ENCODE assay signal across 9 cellular contexts in the genomic region with DNA sequence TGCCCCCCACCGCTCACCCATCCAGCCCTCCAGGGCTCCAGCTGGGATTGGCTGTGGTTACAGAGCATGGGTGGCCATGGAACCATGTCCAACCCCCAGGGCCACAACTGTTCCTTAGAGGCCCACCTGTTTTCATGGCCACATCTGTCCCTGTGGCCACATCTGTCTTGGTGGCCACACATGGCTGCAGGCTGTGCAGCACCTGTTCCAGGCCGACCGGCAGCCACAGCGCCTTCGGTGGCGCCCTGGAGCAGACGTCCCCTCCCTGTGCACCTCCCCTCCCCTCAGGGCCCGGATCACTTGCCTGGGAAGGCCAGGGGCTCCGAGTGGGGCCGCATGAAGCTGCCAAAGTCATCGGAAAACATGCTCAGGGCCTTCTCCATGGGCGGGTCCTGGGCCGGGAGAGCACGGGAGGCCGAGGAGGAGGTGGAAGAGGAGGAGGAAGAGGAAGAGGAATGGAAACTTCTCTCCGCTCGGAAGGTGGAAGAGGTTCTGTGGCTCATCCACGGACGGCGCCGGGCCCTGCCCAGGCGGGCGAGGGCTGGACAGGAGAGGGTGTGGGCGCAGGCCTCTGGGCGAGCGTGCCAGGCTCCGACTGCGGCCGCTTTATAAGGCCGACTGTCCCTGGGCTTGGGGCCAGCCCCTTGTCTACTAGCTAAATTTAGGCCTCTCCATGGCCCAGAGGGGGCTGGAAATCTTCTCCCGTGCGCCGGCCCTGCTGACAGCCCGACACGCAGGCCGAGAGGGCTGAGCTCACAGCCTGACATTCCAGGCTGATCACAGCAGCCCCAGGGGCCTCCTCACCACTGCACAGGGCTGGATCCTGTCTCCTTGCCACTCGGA. TPM values are rescaled to one million over a fixed set of nuclear protein-coding genes. Genes with fewer than 3 reads are reported as not detected.
DNase-seq lines count a peak whose midpoint lies in the region; ATAC-seq and TF ChIP-seq lines count a peak whose summit lies in the region.
"Had no signal": no experiment of that assay in that cellular context is flagged by ENCODE, and none has a peak within 500 bp of the region (broad histone marks: within the 10 kb centered on the region; RNA-seq: fewer than 3 reads in every experiment).

TSS of gene HSPB7 (minus strand) at position 583 of the 843 bp plus-strand sequence. CDS start at position 503, 80 bp downstream.

- no peak for DNase-seq in activated naive CD4-positive, alpha-beta T cell treated with anti-CD3 and anti-CD28 coated beads for 36 hours
- DNase-seq in endodermal cell (peak; percentile 86), midbrain (lab: John Stamatoyannopoulos, UW) (peak; percentile 12), uterus (peak; percentile 94 to 96), DMS53 (lab: John Stamatoyannopoulos, UW) (no peak)
- no peak for DNase-seq in stimulated activated CD4-positive, alpha-beta T cell treated with anti-CD3 and anti-CD28 coated beads, Interleukin-4, amount 100 ng/mL, for 24 hours
- DNase-seq: CD4-positive, CD25-positive, alpha-beta regulatory T cell had no signal

- no peaks in the 10 kb centered on the region for H3K36me3 Mint-ChIP-seq in activated naive CD4-positive, alpha-beta T cell treated with anti-CD3 and anti-CD28 coated beads, Interleukin-2, amount 50 U/mL, for 24 hours
- H3K36me3 Mint-ChIP-seq in activated naive CD4-positive, alpha-beta T cell treated with anti-CD3 and anti-CD28 coated beads for 36 hours (ENCODE audit: low read depth), result no peaks in the 10 kb centered on the region
- H3K36me3 Mint-ChIP-seq in endodermal cell (ENCODE audit: low read depth), result no peaks in the 10 kb centered on the region
- H3K36me3 Mint-ChIP-seq: CD4-positive, CD25-positive, alpha-beta regulatory T cell had no signal

- H3K9me3 Mint-ChIP-seq in activated naive CD4-positive, alpha-beta T cell treated with anti-CD3 and anti-CD28 coated beads, Interleukin-2, amount 50 U/mL, for 24 hours, result no peaks in the 10 kb centered on the region
- no peaks in the 10 kb centered on the region for H3K9me3 Mint-ChIP-seq in activated naive CD4-positive, alpha-beta T cell treated with anti-CD3 and anti-CD28 coated beads for 36 hours
- no peaks in the 10 kb centered on the region for H3K9me3 Mint-ChIP-seq in endodermal cell
- H3K9me3 Mint-ChIP-seq: CD4-positive, CD25-positive, alpha-beta regulatory T cell had no signal

- H3K27ac ChIP-seq in endodermal cell (ENCODE audit: low read depth, low read length) (peak within 1 kb of the TSS; percentile 24), uterus (peak within 1 kb of the TSS; percentile 97)

- H3K4me3 ChIP-seq in endodermal cell (ENCODE audit: low read length) (no peak within 1 kb of the TSS), uterus (peak within 1 kb of the TSS; percentile 38 to 40)

- H3K27ac Mint-ChIP-seq in activated naive CD4-positive, alpha-beta T cell treated with anti-CD3 and anti-CD28 coated beads, Interleukin-2, amount 50 U/mL, for 24 hours, result peak within 1 kb of the TSS; percentile 35
- H3K27ac Mint-ChIP-seq in activated naive CD4-positive, alpha-beta T cell treated with anti-CD3 and anti-CD28 coated beads for 36 hours, result no peak within 1 kb of the TSS
- no peak within 1 kb of the TSS for H3K27ac Mint-ChIP-seq in endodermal cell
- H3K27ac Mint-ChIP-seq: CD4-positive, CD25-positive, alpha-beta regulatory T cell had no signal

- peak; percentile 58 to 83 for TF ChIP-seq POLR2A in uterus (IDR thresholded peaks at IDR 0.05)

- WGBS in endodermal cell (ENCODE audit: insufficient coverage in 1 of 2, insufficient read length in 1 of 2), 2 experiments, result 76 to 85% methylated on average over 22 to 37 of the region's 37 CpGs

- H3K4me1 ChIP-seq in endodermal cell (ENCODE audit: control insufficient read depth, insufficient read depth, low read length), result peaks cover 5% of the 10 kb centered on the region
- peaks cover 20 to 33% of the 10 kb centered on the region in 2 donors for H3K4me1 ChIP-seq in uterus

- no peaks in the 10 kb centered on the region for H3K36me3 ChIP-seq in endodermal cell (ENCODE audit: control insufficient read depth, insufficient read depth, low read length)
- H3K36me3 ChIP-seq in uterus, result no peaks in the 10 kb centered on the region

- H3K9ac ChIP-seq in endodermal cell (ENCODE audit: extremely low read depth, low read length, poor library complexity, severe bottlenecking), result peak within 1 kb of the TSS; percentile 3

- H3K9me3 ChIP-seq in endodermal cell (ENCODE audit: control insufficient read depth, low read length) (no peaks in the 10 kb centered on the region), uterus (no peaks in the 10 kb centered on the region)

- intact Hi-C loops in activated naive CD4-positive, alpha-beta T cell treated with anti-CD3 and anti-CD28 coated beads for 36 hours (cut with micrococcal nuclease), result no loop called here
- intact Hi-C loops in uterus (cut with DNase I; ENCODE audit: low total_unique reads), result no loop called here

- no peak within 1 kb of the TSS for H3K4me3 Mint-ChIP-seq in activated naive CD4-positive, alpha-beta T cell treated with anti-CD3 and anti-CD28 coated beads, Interleukin-2, amount 50 U/mL, for 24 hours
- H3K4me3 Mint-ChIP-seq in activated naive CD4-positive, alpha-beta T cell treated with anti-CD3 and anti-CD28 coated beads for 36 hours, result no peak within 1 kb of the TSS
- H3K4me3 Mint-ChIP-seq in endodermal cell, result no peak within 1 kb of the TSS
- H3K4me3 Mint-ChIP-seq: CD4-positive, CD25-positive, alpha-beta regulatory T cell had no signal

- no peaks in the 10 kb centered on the region for H3K27me3 ChIP-seq in endodermal cell (ENCODE audit: control insufficient read depth, insufficient read depth, low read length, poor library complexity, severe bottlenecking)
- no peaks in the 10 kb centered on the region for H3K27me3 ChIP-seq in uterus

- no peaks in the 10 kb centered on the region for H3K27me3 Mint-ChIP-seq in activated naive CD4-positive, alpha-beta T cell treated with anti-CD3 and anti-CD28 coated beads, Interleukin-2, amount 50 U/mL, for 24 hours
- no peaks in the 10 kb centered on the region for H3K27me3 Mint-ChIP-seq in activated naive CD4-positive, alpha-beta T cell treated with anti-CD3 and anti-CD28 coated beads for 36 hours (ENCODE audit: low read depth)
- H3K27me3 Mint-ChIP-seq in endodermal cell (ENCODE audit: insufficient read depth), result peaks cover 29% of the 10 kb centered on the region

- CTCF ChIA-PET in activated naive CD4-positive, alpha-beta T cell treated with anti-CD3 and anti-CD28 coated beads for 36 hours (lab: Charles Lee), result no interaction called here

- ATAC-seq in HG03108 (IDR thresholded peaks at IDR 0.05; ENCODE audit: unreplicated experiment), result no peak

- TF ChIP-seq CTCF in endodermal cell (conservative IDR thresholded peaks at IDR 0.05), result peak; percentile 50
- peak in 2 of 4 experiments; percentile 4 to 17 for TF ChIP-seq CTCF in uterus (IDR thresholded peaks at IDR 0.05)

- peaks cover 4% of the 10 kb centered on the region for H3K4me1 Mint-ChIP-seq in activated naive CD4-positive, alpha-beta T cell treated with anti-CD3 and anti-CD28 coated beads, Interleukin-2, amount 50 U/mL, for 24 hours
- H3K4me1 Mint-ChIP-seq in activated naive CD4-positive, alpha-beta T cell treated with anti-CD3 and anti-CD28 coated beads for 36 hours (ENCODE audit: low read depth), result peaks cover 3% of the 10 kb centered on the region
- H3K4me1 Mint-ChIP-seq in endodermal cell, result peaks cover 19% of the 10 kb centered on the region
- H3K4me1 Mint-ChIP-seq: CD4-positive, CD25-positive, alpha-beta regulatory T cell had no signal

RNA-seq across cellular contexts. Expression of gene HSPB7, which starts in this region (rescaled TPM):
- total RNA-seq in activated naive CD4-positive, alpha-beta T cell treated with anti-CD3 and anti-CD28 coated beads for 36 hours, result not detected
- total RNA-seq in endodermal cell (under 1 TPM in 1 of 2 donors, not detected in 1; 0.15 TPM), uterus (100 to 1,000 TPM in 1 of 4 donors, 10 to 100 TPM in 2, 1 to 10 TPM in 1; 8.7 to 283 (median 22.6) TPM)
- polyA plus RNA-seq in endodermal cell (2013, experiment 1 of 2), result 0.18 TPM
- not detected for polyA plus RNA-seq in endodermal cell (2013, experiment 2 of 2)
- total RNA-seq: CD4-positive, CD25-positive, alpha-beta regulatory T cell had no signal
- polyA plus RNA-seq: CD4-positive, CD25-positive, alpha-beta regulatory T cell had no signal

Comparison
In these comparisons a context has a peak if more than half of its experiments do, and no peak if none do; other contexts are left out.
1. RNA of gene HSPB7 (total RNA-seq): 8.7 to 283 TPM in uterus; 0.15 TPM in endodermal cell and not detected in activated naive CD4-positive, alpha-beta T cell treated with anti-CD3 and anti-CD28 coated beads for 36 hours; every median in the first group is over 4 times any median in the second.
2. Peak in DNase-seq, H3K27ac ChIP-seq and H3K9ac ChIP-seq in endodermal cell; RNA of the gene not detected or under 1 TPM.
3. DNase-seq: peak in midbrain (single experiment) and uterus (2 of 2); none in activated naive CD4-positive, alpha-beta T cell treated with anti-CD3 and anti-CD28 coated beads for 36 hours (single experiment), DMS53 (single experiment) and stimulated activated CD4-positive, alpha-beta T cell treated with anti-CD3 and anti-CD28 coated beads, Interleukin-4, amount 100 ng/mL, for 24 hours (single experiment).